In the genomic region with DNA sequence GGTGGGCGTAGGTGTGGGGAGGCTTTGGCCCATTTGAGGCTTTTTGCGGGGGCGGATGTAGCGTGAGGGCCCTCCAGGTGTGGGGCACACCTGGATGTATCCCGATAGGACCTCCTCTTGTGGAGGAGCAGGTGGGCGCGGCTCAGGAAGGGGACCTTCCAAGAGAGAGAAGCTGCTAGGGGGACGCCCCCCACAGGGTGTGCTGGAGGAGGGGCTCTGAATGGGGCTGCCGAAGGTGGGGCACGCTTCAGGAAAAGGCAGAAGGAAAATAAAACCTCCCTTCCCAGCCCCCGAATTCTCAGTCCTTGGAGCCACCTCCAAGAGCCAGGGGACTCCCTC, we compare ENCODE assay signal across 8 cellular contexts. TPM values are rescaled to one million over a fixed set of nuclear protein-coding genes. Genes with fewer than 3 reads are reported as not detected.
DNase-seq lines count a peak whose midpoint lies in the region; ATAC-seq and TF ChIP-seq lines count a peak whose summit lies in the region.

No MANE protein-coding gene starts in this region.

- H4K20me1 ChIP-seq in PC-3 (ENCODE audit: low read length) (no peaks in the 10 kb centered on the region), OCI-LY7 (ENCODE audit: insufficient read depth, low read length) (no peaks in the 10 kb centered on the region)

- peak overlapping the region; percentile 83 for H3K4me2 ChIP-seq in PC-3 (ENCODE audit: low read length)
- no peak overlapping the region for H3K4me2 ChIP-seq in OCI-LY7 (ENCODE audit: low read length)

- H3K9me2 ChIP-seq in PC-3 (replicated peaks; ENCODE audit: low read length) (no peaks in the 10 kb centered on the region), OCI-LY7 (ENCODE audit: insufficient read depth, low read length) (no peaks in the 10 kb centered on the region)

- H3F3A ChIP-seq in PC-3 (ENCODE audit: low read length, unreplicated experiment), result no peaks in the 10 kb centered on the region

- intact Hi-C loops in PC-3 (cut with micrococcal nuclease), result no loop called here
- intact Hi-C loops in right cardiac atrium (cut with DNase I), result loop anchor here in 1 of 4 donors (5.0 kb wide), 1 partner anchor 41 kb away; no protein-coding TSS in a partner anchor
- intact Hi-C loops in OCI-LY7 (cut with micrococcal nuclease; ENCODE audit: unreplicated experiment), result no loop called here

- peak overlapping the region; percentile 73 for H3K4me3 Mint-ChIP-seq in progenitor cell of endocrine pancreas (ENCODE audit: low read depth)

- no peak overlapping the region for H3K27ac ChIP-seq in PC-3 (ENCODE audit: low read length)
- H3K27ac ChIP-seq in right cardiac atrium (ENCODE audit: low read length), result peak overlapping the region; percentile 61
- H3K27ac ChIP-seq in OCI-LY7 (ENCODE audit: low read depth, low read length, poor library complexity, severe bottlenecking), result no peak overlapping the region

- DNase-seq in COLO668 (lab: John Stamatoyannopoulos, UW; ENCODE audit: unreplicated experiment) (peak; percentile 36), PC-3 (no peak), right cardiac atrium (peak in 1 of 3 donors; percentile 69), progenitor cell of endocrine pancreas (ENCODE audit: low spot score, unreplicated experiment) (no peak), GM10248 (ENCODE audit: extremely low spot score) (no peak), GM10266 (ENCODE audit: extremely low spot score) (no peak), OCI-LY7 (ENCODE audit: low spot score) (no peak)

- no peak overlapping the region for H3K27ac Mint-ChIP-seq in progenitor cell of endocrine pancreas

- BruUV-seq in PC-3 (replicated peaks; lab: Mats Ljungman, UMichigan) (no TSS peak), OCI-LY7 (replicated peaks; lab: Mats Ljungman, UMichigan) (no TSS peak)

- peak overlapping the region; percentile 34; the same call in 1 of the 2 replicates for H3K9ac ChIP-seq in PC-3 (ENCODE audit: low read length)

- peaks cover 34% of the 10 kb centered on the region for H3K27me3 Mint-ChIP-seq in progenitor cell of endocrine pancreas

- ATAC-seq in PC-3, result no peak
- ATAC-seq in right cardiac atrium, result peak in 1 of 2 donors; percentile 1
- ATAC-seq in GM21390 (IDR thresholded peaks at IDR 0.05; ENCODE audit: unreplicated experiment), result no peak

- POLR2A ChIA-PET in PC-3 (lab: Charles Lee; ENCODE audit: unreplicated experiment), result no interaction called here
- POLR2A ChIA-PET in GM10248 (lab: Yijun Ruan, JAX), result no interaction called here
- POLR2A ChIA-PET in OCI-LY7 (lab: Charles Lee), result no interaction called here

- H3K4me1 Mint-ChIP-seq in progenitor cell of endocrine pancreas (ENCODE audit: low read depth), result peaks cover 15% of the 10 kb centered on the region

- TF ChIP-seq CTCF in PC-3 (conservative IDR thresholded peaks at IDR 0.05; ENCODE audit: low read depth, low read length), result no peak
- TF ChIP-seq CTCF in progenitor cell of endocrine pancreas (IDR thresholded peaks at IDR 0.05; ENCODE audit: unreplicated experiment), result no peak
- no peak for TF ChIP-seq CTCF in GM10248 (IDR thresholded peaks at IDR 0.05; ENCODE audit: control extremely low read depth, extremely low read depth, low read depth, missing control alignments)
- no peak for TF ChIP-seq CTCF in GM10266 (IDR thresholded peaks at IDR 0.05; ENCODE audit: control insufficient read depth, insufficient read depth, low read depth, missing control alignments)
- no peak for TF ChIP-seq CTCF in OCI-LY7 (conservative IDR thresholded peaks at IDR 0.05; ENCODE audit: low read length)

- no peaks in the 10 kb centered on the region for H3K36me3 ChIP-seq in PC-3 (ENCODE audit: low read depth, low read length)
- H3K36me3 ChIP-seq in OCI-LY7 (ENCODE audit: insufficient read depth, low read length), result no peaks in the 10 kb centered on the region

- H3K27me3 ChIP-seq in PC-3 (ENCODE audit: low read length), result no peaks in the 10 kb centered on the region
- H3K27me3 ChIP-seq in right cardiac atrium (ENCODE audit: control insufficient read depth, insufficient read depth), result no peaks in the 10 kb centered on the region

- WGBS in right cardiac atrium, result 32% methylated on average over 11 of the region's 11 CpGs

- H3K9me3 ChIP-seq in PC-3 (ENCODE audit: low read length) (no peaks in the 10 kb centered on the region), right cardiac atrium (ENCODE audit: control insufficient read depth, low read length) (no peaks in the 10 kb centered on the region), OCI-LY7 (ENCODE audit: low read length) (no peaks in the 10 kb centered on the region)

- H2AFZ ChIP-seq in PC-3 (ENCODE audit: low read length), result peak overlapping the region; percentile 82; the same call in 1 of the 2 replicates
- no peak overlapping the region for H2AFZ ChIP-seq in OCI-LY7 (ENCODE audit: low read length)

- peak overlapping the region; percentile 67 for H3K4me3 ChIP-seq in PC-3 (ENCODE audit: low read length)
- peak overlapping the region; percentile 77 for H3K4me3 ChIP-seq in right cardiac atrium (ENCODE audit: low read length)
- H3K4me3 ChIP-seq in OCI-LY7 (ENCODE audit: low read depth, low read length, poor library complexity, severe bottlenecking), result no peak overlapping the region

- CTCF ChIA-PET in PC-3 (lab: Charles Lee), result interaction anchor here (0.6 kb wide), 1 partner anchor 34 kb away, joined by 14 read pairs; no protein-coding TSS in a partner anchor
- CTCF ChIA-PET in GM10248 (lab: Yijun Ruan, JAX), result no interaction called here
- CTCF ChIA-PET in OCI-LY7 (lab: Charles Lee; ENCODE audit: unreplicated experiment), result no interaction called here

- H3K4me1 ChIP-seq in PC-3 (ENCODE audit: insufficient read depth, low read length), result no peaks in the 10 kb centered on the region
- peaks cover 19% of the 10 kb centered on the region for H3K4me1 ChIP-seq in right cardiac atrium (ENCODE audit: control insufficient read depth, insufficient read depth, low read length)
- no peaks in the 10 kb centered on the region for H3K4me1 ChIP-seq in OCI-LY7 (ENCODE audit: insufficient read depth, low read length, poor library complexity, severe bottlenecking)

- H3K36me3 Mint-ChIP-seq in progenitor cell of endocrine pancreas (ENCODE audit: insufficient read depth), result no peaks in the 10 kb centered on the region

- no peaks in the 10 kb centered on the region for H3K9me3 Mint-ChIP-seq in progenitor cell of endocrine pancreas (ENCODE audit: low read depth)

- H3K79me2 ChIP-seq in PC-3 (ENCODE audit: low read length) (no peaks in the 10 kb centered on the region), OCI-LY7 (ENCODE audit: insufficient read depth, low read depth, low read length) (no peaks in the 10 kb centered on the region)

RNA-seq across cellular contexts. Expression of gene SGSM1, which starts 0.6 kb away (rescaled TPM):
- total RNA-seq in PC-3 (2014; rRNA removed), result 0.29 and 0.35 TPM in 2 replicates
- 10 to 100 TPM; 16.0 to 47.5 (median 36.7) TPM for total RNA-seq in right cardiac atrium
- 15.0 TPM for polyA plus RNA-seq in right cardiac atrium
- total RNA-seq in progenitor cell of endocrine pancreas, result 3.6 and 3.9 TPM in 2 replicates
- total RNA-seq in OCI-LY7 (2014; rRNA removed; shearing (Covaris generic)), result not detected in 2 replicates
- total RNA-seq in OCI-LY7 (2022), result not detected in 2 replicates

RNA-seq across cellular contexts. Expression of gene PIWIL3, which starts 32.1 kb away (rescaled TPM):
- not detected in 2 replicates for total RNA-seq in PC-3 (2014; rRNA removed)
- total RNA-seq in right cardiac atrium, result not detected
- polyA plus RNA-seq in right cardiac atrium, result not detected
- total RNA-seq in progenitor cell of endocrine pancreas, result not detected in 2 replicates
- total RNA-seq in OCI-LY7 (2014; rRNA removed; shearing (Covaris generic)), result not detected in 2 replicates
- not detected in 2 replicates for total RNA-seq in OCI-LY7 (2022)
